8 cellular contexts compared by ENCODE assay signal in the genomic region with DNA sequence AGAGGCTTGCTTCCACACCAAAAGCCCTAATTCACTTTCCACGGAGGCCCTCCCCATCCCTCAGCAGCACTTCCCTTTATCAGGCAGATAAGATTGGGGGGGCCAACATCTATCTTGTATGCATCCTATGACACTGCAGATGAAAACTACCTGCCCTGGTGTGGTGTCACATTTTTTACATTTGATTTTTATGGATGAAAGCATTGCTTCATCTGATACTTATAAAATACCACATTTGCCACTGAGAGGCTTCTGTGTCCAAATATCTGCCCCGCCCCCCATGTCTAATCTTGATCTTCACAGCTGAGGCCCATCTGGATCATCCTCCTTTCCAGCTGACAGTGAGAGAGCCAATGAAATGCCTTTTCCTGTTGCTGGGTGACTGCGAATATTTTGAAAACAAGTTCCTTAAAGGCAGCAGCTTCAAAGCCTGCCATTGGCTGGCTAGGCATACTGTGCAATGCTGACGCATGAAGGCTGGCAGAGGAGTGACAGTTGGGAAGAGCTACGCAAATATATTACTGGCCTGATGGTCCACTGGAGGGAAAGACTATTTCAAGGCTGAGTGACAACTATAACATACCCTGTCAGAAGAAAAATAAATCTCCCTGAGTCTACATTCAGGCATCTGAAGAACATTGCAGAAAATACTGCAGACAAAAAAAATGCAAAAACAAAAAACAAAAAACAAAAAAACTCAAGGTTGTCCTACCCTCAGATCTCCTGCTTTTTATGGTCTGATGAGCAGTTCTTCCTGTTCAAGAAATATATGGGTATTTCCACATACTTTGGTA.
DNase-seq lines count a peak whose midpoint lies in the region; ATAC-seq and FAIRE-seq lines count a peak whose summit lies in the region.

No MANE protein-coding gene starts in this region.

- H3K27me3 ChIP-seq in rectal smooth muscle tissue (ENCODE audit: control insufficient read depth, insufficient read depth, low read length): no peaks in the 10 kb centered on the region

- ATAC-seq in left ventricle myocardium superior: peak; percentile 95

- no peak overlapping the region for H3K4me3 ChIP-seq in rectal smooth muscle tissue (ENCODE audit: low read length)

- H3K4me1 ChIP-seq in rectal smooth muscle tissue (ENCODE audit: control insufficient read depth, insufficient read depth, low read length): peaks cover 20% of the 10 kb centered on the region

- intact Hi-C loops in left ventricle myocardium superior (cut with micrococcal nuclease): no loop called here

- peak; percentile 54 for DNase-seq in D341Med (ENCODE audit: low spot score)
- DNase-seq in LHCN-M2 (ENCODE audit: low read depth): peak; percentile 85
- DNase-seq in amygdala (lab: John Stamatoyannopoulos, UW): peak in 47 of 56 donors; percentile 1 to 77 (median 33)
- DNase-seq in left ventricle myocardium superior: peak; percentile 80
- DNase-seq in RCC 7860 (ENCODE audit: low spot score): no peak
- no peak for DNase-seq in GM19238 (ENCODE audit: insufficient read length, low spot score)
- DNase-seq in GM19239 (ENCODE audit: insufficient read length, low spot score): no peak

- no peak overlapping the region for H3K9ac ChIP-seq in rectal smooth muscle tissue (ENCODE audit: low read length)

- no peak for FAIRE-seq in RCC 7860 (lab: Jason Lieb, UNC)
- FAIRE-seq in GM19239 (lab: Jason Lieb, UNC): no peak

- peak overlapping the region; percentile 45 for H3K27ac ChIP-seq in rectal smooth muscle tissue (ENCODE audit: low read depth, low read length)

- H3K36me3 ChIP-seq in rectal smooth muscle tissue (ENCODE audit: control insufficient read depth, insufficient read depth, low read length): no peaks in the 10 kb centered on the region

Comparison
In these comparisons a context has a peak if more than half of its experiments do, and no peak if none do; other contexts are left out.
1. DNase-seq: peak in D341Med (single experiment), LHCN-M2 (single experiment), amygdala (47 of 56) and left ventricle myocardium superior (single experiment); none in RCC 7860 (single experiment), GM19238 (single experiment) and GM19239 (single experiment).